Comparison of ENCODE assay signal across 16 cellular contexts in genomic region chr15:51004103-51004536, GRCh38.
DNase-seq lines count a peak whose midpoint lies in the region; ATAC-seq and TF ChIP-seq lines count a peak whose summit lies in the region.
"Had no signal": no experiment of that assay in that cellular context is flagged by ENCODE, and none has a peak within 500 bp of the region (broad histone marks: within the 10 kb centered on the region; RNA-seq: fewer than 3 reads in every experiment).

No MANE protein-coding gene starts in this region.

- no peak for ATAC-seq in body of pancreas
- ATAC-seq: activated CD4-positive, alpha-beta T cell treated with anti-CD3 and anti-CD28 coated beads for 36 hours had no signal

- H3K23ac ChIP-seq in mesendoderm (ENCODE audit: low read length), result peak overlapping the region; percentile 7

- WGBS in mesendoderm (ENCODE audit: extremely low coverage, insufficient coverage, low lambda C conversion rate), result no CpG with 5 or more reads among the region's 3 CpGs
- WGBS in body of pancreas, 2 donors, result 73 to 78% methylated on average over 3 of the region's 3 CpGs

- H3K18ac ChIP-seq in mesendoderm (ENCODE audit: low read length), result no peak overlapping the region

- TF ChIP-seq CTCF in epithelial cell of esophagus (IDR thresholded peaks at IDR 0.05; ENCODE audit: insufficient read depth, low read depth, low read length, missing control alignments) (no peak), body of pancreas (IDR thresholded peaks at IDR 0.05) (no peak)

- TF ChIP-seq POLR2A in body of pancreas (IDR thresholded peaks at IDR 0.05), result no peak

- H3K36me3 Mint-ChIP-seq in activated naive CD4-positive, alpha-beta T cell treated with anti-CD3 and anti-CD28 coated beads, Interleukin-2, amount 10 ng/mL, durations not matched to agents 7 days and 5 days, result peaks cover 27% of the 10 kb centered on the region
- H3K36me3 Mint-ChIP-seq in activated CD4-positive, alpha-beta T cell treated with anti-CD3 and anti-CD28 coated beads, Interleukin-2, amount 10 ng/mL, durations not matched to agents 24 days and 14 days (ENCODE audit: low read depth), result peaks cover 35% of the 10 kb centered on the region

- no peak overlapping the region for H4K5ac ChIP-seq in mesendoderm (ENCODE audit: low read length)

- CTCF ChIA-PET in activated naive CD4-positive, alpha-beta T cell treated with anti-CD3 and anti-CD28 coated beads, Interleukin-2, amount 10 ng/mL, durations not matched to agents 7 days and 5 days (lab: Charles Lee), result no interaction called here

- peak; percentile 13 for DNase-seq in ELF-1 (ENCODE audit: low read depth, low spot score)
- peak; percentile 57 for DNase-seq in NOMO-1 treated with dmso at 0.1 percent for 144 hours (lab: John Stamatoyannopoulos, UW; ENCODE audit: unreplicated experiment)
- DNase-seq in epithelial cell of esophagus (ENCODE audit: low read depth), result peak; percentile 98
- DNase-seq in mesendoderm, result peak; percentile 98
- DNase-seq in activated CD4-positive, alpha-beta T cell treated with anti-CD3 and anti-CD28 coated beads for 48 hours, result no peak
- DNase-seq in activated naive CD4-positive, alpha-beta T cell treated with anti-CD3 and anti-CD28 coated beads, Interleukin-2, amount 10 ng/mL, durations not matched to agents 7 days and 5 days, result no peak
- DNase-seq in activated CD4-positive, alpha-beta T cell treated with anti-CD3 and anti-CD28 coated beads, Interleukin-2, amount 10 ng/mL, durations not matched to agents 24 days and 14 days, result no peak
- no peak for DNase-seq in body of pancreas
- DNase-seq: activated CD4-positive, alpha-beta T cell treated with anti-CD3 and anti-CD28 coated beads for 36 hours; activated gamma-delta T cell treated with Interleukin-2 at 50 U/mL for 16 hours; H7; kidney; NCI-H1048; stimulated activated CD4-positive, alpha-beta T cell treated with anti-CD3 and anti-CD28 coated beads, Interleukin-4, amount 100 ng/mL, for 4 hours had no signal

- no peaks in the 10 kb centered on the region for H3K27me3 Mint-ChIP-seq in activated naive CD4-positive, alpha-beta T cell treated with anti-CD3 and anti-CD28 coated beads, Interleukin-2, amount 10 ng/mL, durations not matched to agents 7 days and 5 days
- no peaks in the 10 kb centered on the region for H3K27me3 Mint-ChIP-seq in activated CD4-positive, alpha-beta T cell treated with anti-CD3 and anti-CD28 coated beads, Interleukin-2, amount 10 ng/mL, durations not matched to agents 24 days and 14 days
- H3K27me3 Mint-ChIP-seq: activated CD4-positive, alpha-beta T cell treated with anti-CD3 and anti-CD28 coated beads for 36 hours had no signal

- H3K27me3 ChIP-seq in mesendoderm (ENCODE audit: insufficient read depth, low read length, poor library complexity) (no peaks in the 10 kb centered on the region), body of pancreas (no peaks in the 10 kb centered on the region)
- H3K27me3 ChIP-seq: suprapubic skin had no signal

- no peak overlapping the region for H2BK120ac ChIP-seq in mesendoderm (ENCODE audit: low read depth, low read length)

- no peak overlapping the region for H3K9ac ChIP-seq in mesendoderm (ENCODE audit: low read length)
- H3K9ac ChIP-seq: parathyroid adenoma had no signal

- intact Hi-C loops in activated CD4-positive, alpha-beta T cell treated with anti-CD3 and anti-CD28 coated beads, Interleukin-2, amount 10 ng/mL, durations not matched to agents 24 days and 14 days (cut with micrococcal nuclease), result no loop called here
- intact Hi-C loops in body of pancreas (cut with DNase I), result no loop called here

- H3K79me2 ChIP-seq in mesendoderm (ENCODE audit: control insufficient read depth, insufficient read depth, low read length), result no peaks in the 10 kb centered on the region
- H3K79me2 ChIP-seq: parathyroid adenoma had no signal

- H2BK5ac ChIP-seq in mesendoderm (ENCODE audit: low read length), result no peak overlapping the region

- no peak overlapping the region for H3K4me2 ChIP-seq in mesendoderm (ENCODE audit: low read length)

- H2AK5ac ChIP-seq in mesendoderm (ENCODE audit: low read length), result no peak overlapping the region

- H4K8ac ChIP-seq in mesendoderm (ENCODE audit: low read depth, low read length), result no peak overlapping the region

- no peak overlapping the region for H3K4ac ChIP-seq in mesendoderm (ENCODE audit: low read depth, low read length)

- H3K27ac Mint-ChIP-seq in activated naive CD4-positive, alpha-beta T cell treated with anti-CD3 and anti-CD28 coated beads, Interleukin-2, amount 10 ng/mL, durations not matched to agents 7 days and 5 days, result no peak overlapping the region
- no peak overlapping the region for H3K27ac Mint-ChIP-seq in activated CD4-positive, alpha-beta T cell treated with anti-CD3 and anti-CD28 coated beads, Interleukin-2, amount 10 ng/mL, durations not matched to agents 24 days and 14 days
- H3K27ac Mint-ChIP-seq: activated CD4-positive, alpha-beta T cell treated with anti-CD3 and anti-CD28 coated beads for 36 hours had no signal

- H3K36me3 ChIP-seq in mesendoderm (ENCODE audit: control insufficient read depth, insufficient read depth, low read length), result no peaks in the 10 kb centered on the region
- peaks cover 0 to 2% of the 10 kb centered on the region in 2 donors for H3K36me3 ChIP-seq in body of pancreas (replicated peaks in 1 of 2; ENCODE audit: insufficient read depth in 1 of 2, low read depth in 2 of 2)

- H3K27ac ChIP-seq in mesendoderm (ENCODE audit: low read depth, low read length), result no peak overlapping the region
- H3K27ac ChIP-seq in body of pancreas, result no peak overlapping the region
- H3K27ac ChIP-seq: parathyroid adenoma, suprapubic skin had no signal

- H3K4me1 Mint-ChIP-seq in activated naive CD4-positive, alpha-beta T cell treated with anti-CD3 and anti-CD28 coated beads, Interleukin-2, amount 10 ng/mL, durations not matched to agents 7 days and 5 days, result no peaks in the 10 kb centered on the region
- H3K4me1 Mint-ChIP-seq in activated CD4-positive, alpha-beta T cell treated with anti-CD3 and anti-CD28 coated beads, Interleukin-2, amount 10 ng/mL, durations not matched to agents 24 days and 14 days, result peaks cover 4% of the 10 kb centered on the region

- no peak overlapping the region for H3K4me3 ChIP-seq in epithelial cell of esophagus (ENCODE audit: low read length)
- no peak overlapping the region for H3K4me3 ChIP-seq in mesendoderm (ENCODE audit: low read length)
- H3K4me3 ChIP-seq in body of pancreas, result no peak overlapping the region
- H3K4me3 ChIP-seq: suprapubic skin had no signal

- H3K4me1 ChIP-seq in mesendoderm (ENCODE audit: control insufficient read depth, low read depth, low read length), result peaks cover 3% of the 10 kb centered on the region
- H3K4me1 ChIP-seq in body of pancreas, result no peaks in the 10 kb centered on the region
- H3K4me1 ChIP-seq: parathyroid adenoma had no signal

- H3K56ac ChIP-seq in mesendoderm (ENCODE audit: low read length), result no peak overlapping the region

- H2BK15ac ChIP-seq in mesendoderm (replicated peaks; ENCODE audit: low read depth), result no peak overlapping the region

- no peak overlapping the region for H3K4me3 Mint-ChIP-seq in activated naive CD4-positive, alpha-beta T cell treated with anti-CD3 and anti-CD28 coated beads, Interleukin-2, amount 10 ng/mL, durations not matched to agents 7 days and 5 days
- no peak overlapping the region for H3K4me3 Mint-ChIP-seq in activated CD4-positive, alpha-beta T cell treated with anti-CD3 and anti-CD28 coated beads, Interleukin-2, amount 10 ng/mL, durations not matched to agents 24 days and 14 days
- H3K4me3 Mint-ChIP-seq: activated CD4-positive, alpha-beta T cell treated with anti-CD3 and anti-CD28 coated beads for 36 hours had no signal

- peaks cover 8% of the 10 kb centered on the region for H3K9me3 Mint-ChIP-seq in activated naive CD4-positive, alpha-beta T cell treated with anti-CD3 and anti-CD28 coated beads, Interleukin-2, amount 10 ng/mL, durations not matched to agents 7 days and 5 days
- H3K9me3 Mint-ChIP-seq in activated CD4-positive, alpha-beta T cell treated with anti-CD3 and anti-CD28 coated beads, Interleukin-2, amount 10 ng/mL, durations not matched to agents 24 days and 14 days, result peaks cover 15% of the 10 kb centered on the region

- H3K79me1 ChIP-seq in mesendoderm (ENCODE audit: low read length), result no peaks in the 10 kb centered on the region

- no peaks in the 10 kb centered on the region for H3K9me3 ChIP-seq in body of pancreas
- H3K9me3 ChIP-seq: suprapubic skin had no signal

Comparison
In these comparisons a context has a peak if more than half of its experiments do, and no peak if none do; other contexts are left out.
1. DNase-seq: peak in ELF-1 (single experiment), NOMO-1 treated with dmso at 0.1 percent for 144 hours (single experiment), epithelial cell of esophagus (single experiment) and mesendoderm (single experiment); none in activated CD4-positive, alpha-beta T cell treated with anti-CD3 and anti-CD28 coated beads for 48 hours (single experiment), activated naive CD4-positive, alpha-beta T cell treated with anti-CD3 and anti-CD28 coated beads, Interleukin-2, amount 10 ng/mL, durations not matched to agents 7 days and 5 days (single experiment), activated CD4-positive, alpha-beta T cell treated with anti-CD3 and anti-CD28 coated beads, Interleukin-2, amount 10 ng/mL, durations not matched to agents 24 days and 14 days (single experiment) and body of pancreas (0 of 4).